6 cellular contexts compared by ENCODE assay signal in genomic region chr18:48249841-48250240, GRCh38.
"Had no signal": no experiment of that assay in that cellular context is flagged by ENCODE, and none has a peak within 500 bp of the region (broad histone marks: within the 10 kb centered on the region; RNA-seq: fewer than 3 reads in every experiment).

No MANE protein-coding gene starts in this region.

- ATAC-seq: K562 had no signal

- H3K27ac ChIP-seq: GM23248 had no signal

- H2AFZ ChIP-seq: GM23248 had no signal

- H3K4me3 Mint-ChIP-seq: H9 had no signal

- H3K4me3 ChIP-seq: GM23248, K562 had no signal

- H3K27ac Mint-ChIP-seq: H9 had no signal

- DNase-seq: GM23248, H9, HCEC 1CT, IMR-90, KG1 had no signal
